ENCODE assay signal across 10 cellular contexts in genomic region chr15:85482896-85483295, GRCh38.
A peak's percentile ranks its signal among the peaks of the same experiment; 100 is the strongest.
DNase-seq lines count a peak whose midpoint lies in the region; ATAC-seq and TF ChIP-seq lines count a peak whose summit lies in the region.
"Had no signal": no experiment of that assay in that cellular context is flagged by ENCODE, and none has a peak within 500 bp of the region (broad histone marks: within the 10 kb centered on the region; RNA-seq: fewer than 3 reads in every experiment).

No MANE protein-coding gene starts in this region.

- DNase-seq in Right ventricle myocardium inferior (ENCODE audit: missing footprints) (no peak), cardiac septum (ENCODE audit: low spot score) (no peak), islet precursor cell (peak; percentile 84), uterus (peak in 1 of 2 donors; percentile 39), testis (no peak), DMS153 treated with DMSO at 0.1 percent for 48 hours (lab: John Stamatoyannopoulos, UW; ENCODE audit: unreplicated experiment) (no peak)
- DNase-seq in stimulated activated naive CD4-positive, alpha-beta T cell treated with Interleukin-2 at 50 U/mL for 16 hours (lab: John Stamatoyannopoulos, UW): no peak
- DNase-seq: activated CD8-positive, alpha-beta T cell treated with anti-CD3 and anti-CD28 coated beads, Interleukin-2, amount 10 ng/mL, durations not matched to agents 7 days and 5 days; CD4-positive, CD25-positive, alpha-beta regulatory T cell had no signal

- H3K27ac ChIP-seq in uterus (peak overlapping the region; percentile 64 to 75), testis (no peak overlapping the region)

- WGBS in testis, 2 donors: 68 to 74% methylated on average over 6 of the region's 6 CpGs

- H3K27me3 ChIP-seq in uterus (no peaks in the 10 kb centered on the region), testis (no peaks in the 10 kb centered on the region)

- TF ChIP-seq CTCF in WI38 (IDR thresholded peaks at IDR 0.05; ENCODE audit: low read depth, low read length): no peak
- no peak for TF ChIP-seq CTCF in uterus (IDR thresholded peaks at IDR 0.05)
- TF ChIP-seq CTCF in testis (IDR thresholded peaks at IDR 0.05): no peak

- intact Hi-C loops in Right ventricle myocardium inferior (cut with DNase I): loop anchor here (10.0 kb wide), 1 partner anchor 352 kb away; no protein-coding TSS in a partner anchor
- intact Hi-C loops in cardiac septum (cut with DNase I): no loop called here
- intact Hi-C loops in uterus (cut with DNase I; ENCODE audit: low total_unique reads): no loop called here
- intact Hi-C loops in testis (cut with DNase I; ENCODE audit: low total_unique reads): no loop called here

- TF ChIP-seq POLR2A in uterus (IDR thresholded peaks at IDR 0.05): no peak
- TF ChIP-seq POLR2A in testis (IDR thresholded peaks at IDR 0.05): no peak

- H3K4me1 ChIP-seq in uterus (peaks cover 0 to 5% of the 10 kb centered on the region in 2 donors), testis (peaks cover 5% of the 10 kb centered on the region)

- H3K9me3 ChIP-seq in uterus (no peaks in the 10 kb centered on the region), testis (no peaks in the 10 kb centered on the region)

- peak overlapping the region; percentile 12; the same call in 1 of the 2 replicates for H3K4me3 ChIP-seq in WI38 (ENCODE audit: low read depth, low read length)
- no peak overlapping the region for H3K4me3 ChIP-seq in uterus
- H3K4me3 ChIP-seq in testis: no peak overlapping the region

- ATAC-seq in Right ventricle myocardium inferior: peak; percentile 21
- ATAC-seq: activated CD8-positive, alpha-beta T cell treated with anti-CD3 and anti-CD28 coated beads, Interleukin-2, amount 10 ng/mL, durations not matched to agents 7 days and 5 days had no signal

- H3K36me3 ChIP-seq in uterus: no peaks in the 10 kb centered on the region
- no peaks in the 10 kb centered on the region for H3K36me3 ChIP-seq in testis (ENCODE audit: low read depth, missing control alignments)

Comparison
In these comparisons a context has a peak if more than half of its experiments do, and no peak if none do; other contexts are left out.
1. H3K27ac ChIP-seq: peak in uterus (2 of 2); none in testis (0 of 2).